ENCODE assay signal across 8 cellular contexts in genomic region chr20:31879143-31879987, GRCh38. TPM values are rescaled to one million over a fixed set of nuclear protein-coding genes. Genes with fewer than 3 reads are reported as not detected.
DNase-seq lines count a peak whose midpoint lies in the region; ATAC-seq, FAIRE-seq and TF ChIP-seq lines count a peak whose summit lies in the region.

No MANE protein-coding gene starts in this region.

- no peaks in the 10 kb centered on the region for H3K9me3 ChIP-seq in A549
- H3K9me3 ChIP-seq in smooth muscle cell (replicated peaks; ENCODE audit: low read depth): no peaks in the 10 kb centered on the region

- peak overlapping the region; percentile 71 for H3K9ac ChIP-seq in smooth muscle cell (ENCODE audit: low read depth)

- TF ChIP-seq RAD21 in A549 (conservative IDR thresholded peaks at IDR 0.05 in 1 of 2, IDR thresholded peaks at IDR 0.05 in 1 of 2): no peak

- no peaks in the 10 kb centered on the region for H3K36me3 ChIP-seq in smooth muscle cell (ENCODE audit: low read depth)

- no peaks in the 10 kb centered on the region for H3F3A ChIP-seq in smooth muscle cell (ENCODE audit: low read depth)

- TF ChIP-seq EP300 in A549 (IDR thresholded peaks at IDR 0.05): no peak

- peaks cover 25% of the 10 kb centered on the region for H3K27me3 Mint-ChIP-seq in WTC11 (ENCODE audit: low read depth)

- H3K4me1 ChIP-seq in A549 (no peaks in the 10 kb centered on the region), smooth muscle cell (ENCODE audit: low read depth) (peaks cover 8% of the 10 kb centered on the region)

- H3K27ac ChIP-seq in A549 (peak overlapping the region; percentile 70 to 85), caudate nucleus (ENCODE audit: low read depth, low read length) (peak overlapping the region; percentile 80), smooth muscle cell (ENCODE audit: low read depth) (peak overlapping the region; percentile 71)

- peak; percentile 100 for ATAC-seq in A549
- ATAC-seq in GM18867 (IDR thresholded peaks at IDR 0.05; ENCODE audit: unreplicated experiment): peak; percentile 92
- peak; percentile 64 for ATAC-seq in HG03108 (IDR thresholded peaks at IDR 0.05; ENCODE audit: unreplicated experiment)
- peak; percentile 99 for ATAC-seq in WTC11

- no peaks in the 10 kb centered on the region for H3K27me3 ChIP-seq in smooth muscle cell (ENCODE audit: low read depth)

- H3K4me3 ChIP-seq in A549: peak overlapping the region; percentile 61
- peak overlapping the region; percentile 65 for H3K4me3 ChIP-seq in smooth muscle cell

- H3K4me1 Mint-ChIP-seq in WTC11: no peaks in the 10 kb centered on the region

- FAIRE-seq in A549 (lab: Jason Lieb, UNC): peak; percentile 85

- peak; percentile 88 for TF ChIP-seq POLR2A in A549 (IDR thresholded peaks at IDR 0.05; ENCODE audit: low read length)

- H3K27ac Mint-ChIP-seq in WTC11: peak overlapping the region; percentile 76; the same call in 1 of the 2 replicates

- no peaks in the 10 kb centered on the region for H3K36me3 Mint-ChIP-seq in WTC11

- TF ChIP-seq CTCF in A549 (IDR thresholded peaks at IDR 0.05) (no peak), WTC11 (IDR thresholded peaks at IDR 0.05) (no peak), smooth muscle cell (IDR thresholded peaks at IDR 0.05; ENCODE audit: borderline replicate concordance, insufficient read depth, poor library complexity, severe bottlenecking) (no peak)

- WGBS in A549 (ENCODE audit: missing lambda C conversion rate): 2% methylated on average over 40 of the region's 45 CpGs
- 8% methylated on average over 45 of the region's 45 CpGs for WGBS in smooth muscle cell (ENCODE audit: low lambda C conversion rate)

- no peaks in the 10 kb centered on the region for H4K20me1 ChIP-seq in smooth muscle cell (ENCODE audit: low read depth)

- H3K79me2 ChIP-seq in smooth muscle cell (ENCODE audit: low read depth): no peaks in the 10 kb centered on the region

- CTCF ChIA-PET in A549 (lab: Yijun Ruan, JAX) (interaction anchor here (0.6 to 4.2 kb wide), 8 partner anchors 11 to 152 kb away, joined by 3 to 22 read pairs (median 3); partner anchors contain the start of gene PDRG1), WTC11 (lab: Charles Lee) (interaction anchor here (0.6 to 2.4 kb wide), 12 partner anchors 8 to 212 kb away, joined by 3 to 16 read pairs (median 4); partner anchors contain the start of gene PDRG1)

- POLR2A ChIA-PET in A549 (lab: Yijun Ruan, JAX) (interaction anchor here (0.8 to 1.1 kb wide), 4 partner anchors 8 to 230 kb away, joined by 3 to 5 read pairs (median 4); partner anchors contain the start of genes PDRG1 and TM9SF4), WTC11 (lab: Charles Lee) (interaction anchor here (0.7 kb wide), 1 partner anchor 10 kb away, joined by 4 read pairs; no protein-coding TSS in a partner anchor)

- H3K9me3 Mint-ChIP-seq in WTC11: no peaks in the 10 kb centered on the region

- DNase-seq in A549 (ENCODE audit: low read depth in 1 of 2, low spot score in 1 of 2): peak; percentile 98
- peak; percentile 96 for DNase-seq in NCI-H2196 (lab: John Stamatoyannopoulos, UW; ENCODE audit: unreplicated experiment)
- DNase-seq in WTC11 (ENCODE audit: low spot score): peak; percentile 96
- DNase-seq in caudate nucleus (lab: John Stamatoyannopoulos, UW): peak; percentile 54 to 95 (median 88)
- peak; percentile 94 for DNase-seq in inferior parietal cortex (ENCODE audit: extremely low spot score)
- peak; percentile 94 for DNase-seq in smooth muscle cell (lab: John Stamatoyannopoulos, UW; ENCODE audit: unreplicated experiment)

- H2AFZ ChIP-seq in smooth muscle cell (ENCODE audit: low read depth): peak overlapping the region; percentile 99

- H3K4me3 Mint-ChIP-seq in WTC11: peak overlapping the region; percentile 92

- H3K4me2 ChIP-seq in A549 (peak overlapping the region; percentile 90), smooth muscle cell (peak overlapping the region; percentile 95)

TF ChIP-seq in A549, 52 proteins besides CTCF, POLR2A, EP300 and RAD21 (continues in another document):
- TF ChIP-seq HEYL (CRISPR knock-in tag; IDR thresholded peaks at IDR 0.05) (no peak), TP53 (CRISPR knock-in tag; IDR thresholded peaks at IDR 0.05) (no peak), RFX5 (IDR thresholded peaks at IDR 0.05) (no peak), ESRRA (IDR thresholded peaks at IDR 0.05; ENCODE audit: borderline replicate concordance, low read length) (no peak), MAZ (IDR thresholded peaks at IDR 0.05; ENCODE audit: borderline replicate concordance, low read depth, low read length) (no peak), CBX2 (IDR thresholded peaks at IDR 0.05; ENCODE audit: borderline replicate concordance, low read depth) (peak; percentile 74; the same call in 1 of the 2 replicates), JUN (IDR thresholded peaks at IDR 0.05) (0 out of 5 replicates have a peak, but pooled peaks of 1 of the 2 experiments have one; percentile 17), JUNB (IDR thresholded peaks at IDR 0.05) (no peak), MAFK (IDR thresholded peaks at IDR 0.05; ENCODE audit: partially characterized antibody) (no peak), PHF8 (IDR thresholded peaks at IDR 0.05; ENCODE audit: borderline replicate concordance, low read depth) (peak; percentile 73; the same call in 1 of the 2 replicates), KDM1A (IDR thresholded peaks at IDR 0.05; ENCODE audit: low read depth) (no peak)
- TF ChIP-seq, protein P1, sequence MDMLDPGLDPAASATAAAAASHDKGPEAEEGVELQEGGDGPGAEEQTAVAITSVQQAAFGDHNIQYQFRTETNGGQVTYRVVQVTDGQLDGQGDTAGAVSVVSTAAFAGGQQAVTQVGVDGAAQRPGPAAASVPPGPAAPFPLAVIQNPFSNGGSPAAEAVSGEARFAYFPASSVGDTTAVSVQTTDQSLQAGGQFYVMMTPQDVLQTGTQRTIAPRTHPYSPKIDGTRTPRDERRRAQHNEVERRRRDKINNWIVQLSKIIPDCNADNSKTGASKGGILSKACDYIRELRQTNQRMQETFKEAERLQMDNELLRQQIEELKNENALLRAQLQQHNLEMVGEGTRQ (IDR thresholded peaks at IDR 0.05): peak; percentile 72

TF ChIP-seq in WTC11, 78 proteins besides CTCF, POLR2A, EP300 and RAD21 (continues in another document):
- TF ChIP-seq TEAD1 (CRISPR knock-in tag; IDR thresholded peaks at IDR 0.05) (peak; percentile 39; the same call in 1 of the 2 replicates), ZNF425 (CRISPR knock-in tag; conservative IDR thresholded peaks at IDR 0.05) (no peak), ZNF121 (CRISPR knock-in tag; IDR thresholded peaks at IDR 0.05) (peak; percentile 74; the same call in 1 of the 2 replicates), NFYB (CRISPR knock-in tag; conservative IDR thresholded peaks at IDR 0.05; ENCODE audit: low read depth) (peak; percentile 52)

RNA-seq across cellular contexts. Expression of gene TTLL9, which starts 8.9 kb away (rescaled TPM):
- polyA plus RNA-seq in A549 (2011; rRNA removed) (0.06 and 0.08 TPM in 2 replicates), A549 (2017; fragmentation: RNase III; extraction: RNeasy Plus Mini Kit Qiagen cat#74134 plus additional on column Dnase treatment) (0.04 to 0.24 TPM (median 0.15 TPM) in 3 replicates), smooth muscle cell (0.13 and 0.18 TPM in 2 replicates)
- 0.04 TPM in 2 replicates for polyA plus RNA-seq in A549 (2012; cell fraction: cytosol; rRNA removed)
- 0.02 and 0.16 TPM in 2 replicates for polyA plus RNA-seq in A549 (2012; cell fraction: nucleus; rRNA removed)
- 0.12 and 0.63 TPM in 2 replicates for polyA minus RNA-seq in A549 (2011; rRNA and poly(A)+ RNA removed)
- total RNA-seq in WTC11 (2021) (0.39 TPM in 1 of 3 replicates, not detected in the others), smooth muscle cell (not detected in 2 replicates)

RNA-seq across cellular contexts. Expression of gene DUSP15, which starts 9.0 kb away (rescaled TPM):
- polyA plus RNA-seq in A549 (2011; rRNA removed) (0.46 and 0.53 TPM in 2 replicates), A549 (2017; fragmentation: RNase III; extraction: RNeasy Plus Mini Kit Qiagen cat#74134 plus additional on column Dnase treatment) (0.70 to 1.3 TPM (median 0.96 TPM) in 3 replicates), smooth muscle cell (3.7 and 6.2 TPM in 2 replicates)
- 0.53 and 1.1 TPM in 2 replicates for polyA plus RNA-seq in A549 (2012; cell fraction: cytosol; rRNA removed)
- polyA plus RNA-seq in A549 (2012; cell fraction: nucleus; rRNA removed): 0.76 and 1.00 TPM in 2 replicates
- polyA minus RNA-seq in A549 (2011; rRNA and poly(A)+ RNA removed): 0.29 TPM in 1 of 2 replicates, not detected in the other
- total RNA-seq in WTC11 (2021) (1.7 to 2.4 TPM (median 2.0 TPM) in 3 replicates), smooth muscle cell (10.2 and 13.6 TPM in 2 replicates)

RNA-seq across cellular contexts. Expression of gene FOXS1, which starts 34.0 kb away (rescaled TPM):
- polyA plus RNA-seq in A549 (2011; rRNA removed): 1.0 and 1.5 TPM in 2 replicates
- 1.5 and 3.0 TPM in 2 replicates for polyA plus RNA-seq in A549 (2012; cell fraction: cytosol; rRNA removed)
- 3.0 and 4.0 TPM in 2 replicates for polyA plus RNA-seq in A549 (2012; cell fraction: nucleus; rRNA removed)
- 1.9 to 3.7 TPM (median 3.4 TPM) in 3 replicates for polyA plus RNA-seq in A549 (2017; fragmentation: RNase III; extraction: RNeasy Plus Mini Kit Qiagen cat#74134 plus additional on column Dnase treatment)
- 0.83 and 1.8 TPM in 2 replicates for polyA minus RNA-seq in A549 (2011; rRNA and poly(A)+ RNA removed)
- not detected in 3 replicates for total RNA-seq in WTC11 (2021)
- 0.09 and 2.6 TPM in 2 replicates for total RNA-seq in smooth muscle cell
- polyA plus RNA-seq in smooth muscle cell: 2.1 and 3.3 TPM in 2 replicates

Comparison
In these comparisons a context has a peak if more than half of its experiments do, and no peak if none do; other contexts are left out.
1. Peak in every context shown above with its lines: DNase-seq, ATAC-seq, H3K4me3 ChIP-seq and H3K27ac ChIP-seq.